21 cellular contexts compared by ENCODE assay signal in genomic region chr17:36667922-36668321, GRCh38.
"Had no signal": no experiment of that assay in that cellular context is flagged by ENCODE, and none has a peak within 500 bp of the region (broad histone marks: within the 10 kb centered on the region; RNA-seq: fewer than 3 reads in every experiment).

No MANE protein-coding gene starts in this region.

- H3K9me3 ChIP-seq: heart left ventricle, lower lobe of right lung, spleen, thyroid gland had no signal

- ATAC-seq: heart left ventricle; naive thymus-derived CD4-positive, alpha-beta T cell had no signal

- H3K4me3 ChIP-seq: coronary artery, heart left ventricle, lower lobe of right lung, spleen, thyroid gland had no signal

- H3K36me3 ChIP-seq: heart left ventricle, lower lobe of right lung, spleen, thyroid gland had no signal

- H3K9me3 Mint-ChIP-seq: activated B cell treated with CpG ODN at 0.5 μM for 24 hours; activated CD4-positive, alpha-beta T cell treated with anti-CD3 and anti-CD28 coated beads, Interleukin-2, amount 10 ng/mL, durations not matched to agents 24 days and 14 days; activated naive CD8-positive, alpha-beta T cell treated with anti-CD3 and anti-CD28 coated beads, Interleukin-2, amount 10 ng/mL, durations not matched to agents 7 days and 5 days; naive thymus-derived CD4-positive, alpha-beta T cell; neural crest cell; T-helper 1 cell treated with Interleukin-12 subunit alpha and Interleukin-12 subunit beta and Interleukin-4 antibody, amounts not matched to agents 30 μg/mL and 1 μg/mL, for 36 hours had no signal

- H3K4me3 Mint-ChIP-seq: activated B cell treated with CpG ODN at 0.5 μM for 24 hours; activated CD4-positive, alpha-beta T cell treated with anti-CD3 and anti-CD28 coated beads, Interleukin-2, amount 10 ng/mL, durations not matched to agents 24 days and 14 days; activated naive CD8-positive, alpha-beta T cell treated with anti-CD3 and anti-CD28 coated beads, Interleukin-2, amount 10 ng/mL, durations not matched to agents 7 days and 5 days; naive thymus-derived CD4-positive, alpha-beta T cell; neural crest cell; T-helper 1 cell treated with Interleukin-12 subunit alpha and Interleukin-12 subunit beta and Interleukin-4 antibody, amounts not matched to agents 30 μg/mL and 1 μg/mL, for 36 hours had no signal

- DNase-seq: activated B cell treated with CpG ODN at 0.5 μM for 24 hours; activated CD4-positive, alpha-beta T cell treated with anti-CD3 and anti-CD28 coated beads, Interleukin-2, amount 10 ng/mL, durations not matched to agents 24 days and 14 days; activated naive CD8-positive, alpha-beta T cell treated with anti-CD3 and anti-CD28 coated beads, Interleukin-2, amount 10 ng/mL, durations not matched to agents 7 days and 5 days; activated T-cell treated with anti-CD3 and anti-CD28 coated beads, Interleukin-2, amount 50 U/mL, for 1 hour; amygdala; cerebellar nuclear complex; heart left ventricle; lower lobe of right lung; naive thymus-derived CD4-positive, alpha-beta T cell; occipital lobe; retina; spleen; stimulated activated CD4-positive, alpha-beta T cell treated with anti-CD3 and anti-CD28 coated beads, Interleukin-4, amount 100 ng/mL, for 1 hour; stimulated activated naive CD4-positive, alpha-beta T cell treated with Interleukin-2 at 50 U/mL for 16 hours; substantia nigra; T1000; thyroid gland had no signal

- H3K4me1 Mint-ChIP-seq: activated B cell treated with CpG ODN at 0.5 μM for 24 hours, neural crest cell had no signal

- H3K27ac ChIP-seq: coronary artery, heart left ventricle, lower lobe of right lung, spleen, thyroid gland had no signal

- FAIRE-seq: islet of Langerhans had no signal

- H3K27me3 ChIP-seq: thyroid gland had no signal

- H3K27ac Mint-ChIP-seq: activated B cell treated with CpG ODN at 0.5 μM for 24 hours; activated CD4-positive, alpha-beta T cell treated with anti-CD3 and anti-CD28 coated beads, Interleukin-2, amount 10 ng/mL, durations not matched to agents 24 days and 14 days; activated naive CD8-positive, alpha-beta T cell treated with anti-CD3 and anti-CD28 coated beads, Interleukin-2, amount 10 ng/mL, durations not matched to agents 7 days and 5 days; naive thymus-derived CD4-positive, alpha-beta T cell; T-helper 1 cell treated with Interleukin-12 subunit alpha and Interleukin-12 subunit beta and Interleukin-4 antibody, amounts not matched to agents 30 μg/mL and 1 μg/mL, for 36 hours had no signal

- H3K4me1 ChIP-seq: heart left ventricle, lower lobe of right lung, spleen, thyroid gland had no signal

- H3K36me3 Mint-ChIP-seq: activated naive CD8-positive, alpha-beta T cell treated with anti-CD3 and anti-CD28 coated beads, Interleukin-2, amount 10 ng/mL, durations not matched to agents 7 days and 5 days had no signal
